In genomic region chr12:12156835-12157234, GRCh38 we compare ENCODE assay signal across 19 cellular contexts.
"Had no signal": no experiment of that assay in that cellular context is flagged by ENCODE, and none has a peak within 500 bp of the region (broad histone marks: within the 10 kb centered on the region; RNA-seq: fewer than 3 reads in every experiment).

No MANE protein-coding gene starts in this region.

- H3K4me3 Mint-ChIP-seq: activated CD8-positive, alpha-beta T cell treated with anti-CD3 and anti-CD28 coated beads, Interleukin-2, amount 10 ng/mL, durations not matched to agents 7 days and 5 days; activated naive CD8-positive, alpha-beta T cell treated with anti-CD3 and anti-CD28 coated beads, Interleukin-2, amount 50 U/mL, for 24 hours; activated T-helper 1 cell treated with anti-CD3 and anti-CD28 coated beads, Interleukin-12 subunit alpha, Interleukin-12 subunit beta, Interleukin-2, Interleukin-4 antibody, amounts not matched to agents 30 ng/mL and 10 ng/mL and 1 ng/mL, durations not matched to agents 14 hours and 24 hours and 36 hours; mesothelial cell of epicardium; natural killer cell; stimulated activated memory B cell treated with anti-CD40 and anti-IgM and Interleukin-4, amounts not matched to agents 10 μg/mL and 1 μg/mL and 100 μg/mL, for 72 hours had no signal

- DNase-seq: activated CD4-positive, alpha-beta T cell treated with anti-CD3 and anti-CD28 coated beads, Interleukin-2, amount 50 U/mL, for 1 hour; activated CD4-positive, CD25-positive, alpha-beta regulatory T cell treated with anti-CD3 and anti-CD28 coated beads, Interleukin-2, amount 50 U/mL, for 72 hours; activated CD8-positive, alpha-beta T cell treated with anti-CD3 and anti-CD28 coated beads, Interleukin-2, amount 10 ng/mL, durations not matched to agents 7 days and 5 days; activated gamma-delta T cell; activated naive CD4-positive, alpha-beta T cell treated with anti-CD3 and anti-CD28 coated beads, Interleukin-2, amount 50 U/mL, for 16 hours; activated naive CD8-positive, alpha-beta T cell treated with anti-CD3 and anti-CD28 coated beads, Interleukin-2, amount 50 U/mL, for 24 hours; anterior cingulate cortex; body of pancreas; effector CD4-positive, alpha-beta T cell; erythroblast; foreskin fibroblast; left lung; natural killer cell; sigmoid colon; stimulated activated CD4-positive, alpha-beta T cell treated with anti-CD3 and anti-CD28 coated beads, Interleukin-15, amount 100 ng/mL, for 24 hours; stomach had no signal

- H3K27ac Mint-ChIP-seq: activated CD8-positive, alpha-beta T cell treated with anti-CD3 and anti-CD28 coated beads, Interleukin-2, amount 10 ng/mL, durations not matched to agents 7 days and 5 days; activated naive CD8-positive, alpha-beta T cell treated with anti-CD3 and anti-CD28 coated beads, Interleukin-2, amount 50 U/mL, for 24 hours; activated T-helper 1 cell treated with anti-CD3 and anti-CD28 coated beads, Interleukin-12 subunit alpha, Interleukin-12 subunit beta, Interleukin-2, Interleukin-4 antibody, amounts not matched to agents 30 ng/mL and 10 ng/mL and 1 ng/mL, durations not matched to agents 14 hours and 24 hours and 36 hours; mesothelial cell of epicardium; natural killer cell; stimulated activated memory B cell treated with anti-CD40 and anti-IgM and Interleukin-4, amounts not matched to agents 10 μg/mL and 1 μg/mL and 100 μg/mL, for 72 hours had no signal

- H3K36me3 Mint-ChIP-seq: natural killer cell; stimulated activated memory B cell treated with anti-CD40 and anti-IgM and Interleukin-4, amounts not matched to agents 10 μg/mL and 1 μg/mL and 100 μg/mL, for 72 hours had no signal

- H3K4me1 Mint-ChIP-seq: activated naive CD8-positive, alpha-beta T cell treated with anti-CD3 and anti-CD28 coated beads, Interleukin-2, amount 50 U/mL, for 24 hours; mesothelial cell of epicardium; natural killer cell; stimulated activated memory B cell treated with anti-CD40 and anti-IgM and Interleukin-4, amounts not matched to agents 10 μg/mL and 1 μg/mL and 100 μg/mL, for 72 hours had no signal

- H3K9me3 Mint-ChIP-seq: activated naive CD8-positive, alpha-beta T cell treated with anti-CD3 and anti-CD28 coated beads, Interleukin-2, amount 50 U/mL, for 24 hours; activated T-helper 1 cell treated with anti-CD3 and anti-CD28 coated beads, Interleukin-12 subunit alpha, Interleukin-12 subunit beta, Interleukin-2, Interleukin-4 antibody, amounts not matched to agents 30 ng/mL and 10 ng/mL and 1 ng/mL, durations not matched to agents 14 hours and 24 hours and 36 hours; mesothelial cell of epicardium; natural killer cell; stimulated activated memory B cell treated with anti-CD40 and anti-IgM and Interleukin-4, amounts not matched to agents 10 μg/mL and 1 μg/mL and 100 μg/mL, for 72 hours had no signal

- H3K27me3 Mint-ChIP-seq: stimulated activated memory B cell treated with anti-CD40 and anti-IgM and Interleukin-4, amounts not matched to agents 10 μg/mL and 1 μg/mL and 100 μg/mL, for 72 hours had no signal
